Comparison of ENCODE assay signal across 1 cellular context in the genomic region with DNA sequence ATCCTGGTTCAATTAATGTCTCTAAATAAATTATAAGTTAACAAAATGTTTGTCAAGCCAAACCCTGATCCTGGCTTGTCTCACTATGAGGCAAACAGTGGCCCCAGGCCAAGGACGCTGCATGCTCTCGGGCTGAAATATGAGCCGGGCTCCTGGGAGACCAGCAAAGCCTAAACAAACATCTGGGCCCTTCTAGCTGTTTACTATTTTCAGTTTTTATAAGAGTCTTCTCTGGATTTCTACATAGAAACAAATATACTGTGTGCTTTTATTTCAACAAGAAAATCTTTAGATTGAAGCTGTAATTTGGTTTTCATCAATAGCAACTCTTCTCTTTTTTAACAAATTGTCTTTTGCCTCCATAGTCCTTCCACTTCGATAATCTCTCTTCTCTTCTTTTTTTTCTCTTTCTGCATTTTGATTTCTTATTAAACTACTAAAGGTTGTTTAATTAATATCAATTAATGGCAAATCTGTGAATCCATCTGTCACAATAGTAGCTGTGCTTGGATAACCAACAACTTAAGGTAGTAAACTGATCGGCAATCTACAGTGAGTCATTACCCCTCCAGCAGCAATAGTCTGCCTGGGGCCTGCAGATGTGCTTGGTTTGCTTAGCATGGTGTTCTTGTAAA.
TF ChIP-seq lines count a peak whose summit lies in the region.

No MANE protein-coding gene starts in this region.

TF ChIP-seq in HepG2, 621 proteins besides CTCF, POLR2A, EP300 and RAD21 (continued from another document):
- TF ChIP-seq, protein P1, sequence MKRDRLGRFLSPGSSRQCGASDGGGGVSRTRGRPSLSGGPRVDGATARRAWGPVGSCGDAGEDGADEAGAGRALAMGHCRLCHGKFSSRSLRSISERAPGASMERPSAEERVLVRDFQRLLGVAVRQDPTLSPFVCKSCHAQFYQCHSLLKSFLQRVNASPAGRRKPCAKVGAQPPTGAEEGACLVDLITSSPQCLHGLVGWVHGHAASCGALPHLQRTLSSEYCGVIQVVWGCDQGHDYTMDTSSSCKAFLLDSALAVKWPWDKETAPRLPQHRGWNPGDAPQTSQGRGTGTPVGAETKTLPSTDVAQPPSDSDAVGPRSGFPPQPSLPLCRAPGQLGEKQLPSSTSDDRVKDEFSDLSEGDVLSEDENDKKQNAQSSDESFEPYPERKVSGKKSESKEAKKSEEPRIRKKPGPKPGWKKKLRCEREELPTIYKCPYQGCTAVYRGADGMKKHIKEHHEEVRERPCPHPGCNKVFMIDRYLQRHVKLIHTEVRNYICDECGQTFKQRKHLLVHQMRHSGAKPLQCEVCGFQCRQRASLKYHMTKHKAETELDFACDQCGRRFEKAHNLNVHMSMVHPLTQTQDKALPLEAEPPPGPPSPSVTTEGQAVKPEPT (CRISPR knock-in tag; IDR thresholded peaks at IDR 0.05; ENCODE audit: low read depth): no peak
- TF ChIP-seq JUNB (CRISPR knock-in tag; IDR thresholded peaks at IDR 0.05; ENCODE audit: borderline replicate concordance) (no peak), ZNF180 (CRISPR knock-in tag; IDR thresholded peaks at IDR 0.05; ENCODE audit: borderline replicate concordance, low read depth) (no peak), BCL6 (CRISPR knock-in tag; IDR thresholded peaks at IDR 0.05) (no peak), EEA1 (CRISPR knock-in tag; IDR thresholded peaks at IDR 0.05; ENCODE audit: borderline replicate concordance) (no peak), SP140L (CRISPR knock-in tag; IDR thresholded peaks at IDR 0.05; ENCODE audit: borderline replicate concordance) (no peak), TEAD2 (CRISPR knock-in tag; IDR thresholded peaks at IDR 0.05) (no peak), ZNF816 (CRISPR knock-in tag; IDR thresholded peaks at IDR 0.05; ENCODE audit: borderline replicate concordance) (no peak), CAMTA2 (CRISPR knock-in tag; IDR thresholded peaks at IDR 0.05; ENCODE audit: borderline replicate concordance) (no peak), ATF7 (IDR thresholded peaks at IDR 0.05) (no peak), ATF7 (CRISPR knock-in tag; IDR thresholded peaks at IDR 0.05) (no peak), HES4 (CRISPR knock-in tag; IDR thresholded peaks at IDR 0.05; ENCODE audit: borderline replicate concordance) (no peak), SALL1 (CRISPR knock-in tag; IDR thresholded peaks at IDR 0.05) (peak; percentile 54), PAX8 (CRISPR knock-in tag; IDR thresholded peaks at IDR 0.05; ENCODE audit: borderline replicate concordance) (no peak), ZNF570 (CRISPR knock-in tag; IDR thresholded peaks at IDR 0.05; ENCODE audit: borderline replicate concordance) (no peak), ZNF562 (CRISPR knock-in tag; IDR thresholded peaks at IDR 0.05; ENCODE audit: borderline replicate concordance) (no peak), ADNP (CRISPR knock-in tag; IDR thresholded peaks at IDR 0.05) (no peak), SNAPC2 (CRISPR knock-in tag; IDR thresholded peaks at IDR 0.05) (no peak), FOXA3 (CRISPR knock-in tag; IDR thresholded peaks at IDR 0.05) (peak; percentile 54; the same call in 1 of the 2 replicates), NR2F6 (IDR thresholded peaks at IDR 0.05) (peak; percentile 33; the same call in 1 of the 2 replicates), NR2F6 (CRISPR knock-in tag; IDR thresholded peaks at IDR 0.05) (peak; percentile 35; the same call in 1 of the 2 replicates)
- TF ChIP-seq, protein P2, sequence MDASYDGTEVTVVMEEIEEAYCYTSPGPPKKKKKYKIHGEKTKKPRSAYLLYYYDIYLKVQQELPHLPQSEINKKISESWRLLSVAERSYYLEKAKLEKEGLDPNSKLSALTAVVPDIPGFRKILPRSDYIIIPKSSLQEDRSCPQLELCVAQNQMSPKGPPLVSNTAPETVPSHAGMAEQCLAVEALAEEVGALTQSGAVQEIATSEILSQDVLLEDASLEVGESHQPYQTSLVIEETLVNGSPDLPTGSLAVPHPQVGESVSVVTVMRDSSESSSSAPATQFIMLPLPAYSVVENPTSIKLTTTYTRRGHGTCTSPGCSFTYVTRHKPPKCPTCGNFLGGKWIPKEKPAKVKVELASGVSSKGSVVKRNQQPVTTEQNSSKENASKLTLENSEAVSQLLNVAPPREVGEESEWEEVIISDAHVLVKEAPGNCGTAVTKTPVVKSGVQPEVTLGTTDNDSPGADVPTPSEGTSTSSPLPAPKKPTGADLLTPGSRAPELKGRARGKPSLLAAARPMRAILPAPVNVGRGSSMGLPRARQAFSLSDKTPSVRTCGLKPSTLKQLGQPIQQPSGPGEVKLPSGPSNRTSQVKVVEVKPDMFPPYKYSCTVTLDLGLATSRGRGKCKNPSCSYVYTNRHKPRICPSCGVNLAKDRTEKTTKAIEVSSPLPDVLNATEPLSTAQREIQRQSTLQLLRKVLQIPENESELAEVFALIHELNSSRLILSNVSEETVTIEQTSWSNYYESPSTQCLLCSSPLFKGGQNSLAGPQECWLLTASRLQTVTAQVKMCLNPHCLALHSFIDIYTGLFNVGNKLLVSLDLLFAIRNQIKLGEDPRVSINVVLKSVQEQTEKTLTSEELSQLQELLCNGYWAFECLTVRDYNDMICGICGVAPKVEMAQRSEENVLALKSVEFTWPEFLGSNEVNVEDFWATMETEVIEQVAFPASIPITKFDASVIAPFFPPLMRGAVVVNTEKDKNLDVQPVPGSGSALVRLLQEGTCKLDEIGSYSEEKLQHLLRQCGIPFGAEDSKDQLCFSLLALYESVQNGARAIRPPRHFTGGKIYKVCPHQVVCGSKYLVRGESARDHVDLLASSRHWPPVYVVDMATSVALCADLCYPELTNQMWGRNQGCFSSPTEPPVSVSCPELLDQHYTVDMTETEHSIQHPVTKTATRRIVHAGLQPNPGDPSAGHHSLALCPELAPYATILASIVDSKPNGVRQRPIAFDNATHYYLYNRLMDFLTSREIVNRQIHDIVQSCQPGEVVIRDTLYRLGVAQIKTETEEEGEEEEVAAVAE (CRISPR knock-in tag; IDR thresholded peaks at IDR 0.05; ENCODE audit: borderline replicate concordance): no peak
- TF ChIP-seq, protein P3, sequence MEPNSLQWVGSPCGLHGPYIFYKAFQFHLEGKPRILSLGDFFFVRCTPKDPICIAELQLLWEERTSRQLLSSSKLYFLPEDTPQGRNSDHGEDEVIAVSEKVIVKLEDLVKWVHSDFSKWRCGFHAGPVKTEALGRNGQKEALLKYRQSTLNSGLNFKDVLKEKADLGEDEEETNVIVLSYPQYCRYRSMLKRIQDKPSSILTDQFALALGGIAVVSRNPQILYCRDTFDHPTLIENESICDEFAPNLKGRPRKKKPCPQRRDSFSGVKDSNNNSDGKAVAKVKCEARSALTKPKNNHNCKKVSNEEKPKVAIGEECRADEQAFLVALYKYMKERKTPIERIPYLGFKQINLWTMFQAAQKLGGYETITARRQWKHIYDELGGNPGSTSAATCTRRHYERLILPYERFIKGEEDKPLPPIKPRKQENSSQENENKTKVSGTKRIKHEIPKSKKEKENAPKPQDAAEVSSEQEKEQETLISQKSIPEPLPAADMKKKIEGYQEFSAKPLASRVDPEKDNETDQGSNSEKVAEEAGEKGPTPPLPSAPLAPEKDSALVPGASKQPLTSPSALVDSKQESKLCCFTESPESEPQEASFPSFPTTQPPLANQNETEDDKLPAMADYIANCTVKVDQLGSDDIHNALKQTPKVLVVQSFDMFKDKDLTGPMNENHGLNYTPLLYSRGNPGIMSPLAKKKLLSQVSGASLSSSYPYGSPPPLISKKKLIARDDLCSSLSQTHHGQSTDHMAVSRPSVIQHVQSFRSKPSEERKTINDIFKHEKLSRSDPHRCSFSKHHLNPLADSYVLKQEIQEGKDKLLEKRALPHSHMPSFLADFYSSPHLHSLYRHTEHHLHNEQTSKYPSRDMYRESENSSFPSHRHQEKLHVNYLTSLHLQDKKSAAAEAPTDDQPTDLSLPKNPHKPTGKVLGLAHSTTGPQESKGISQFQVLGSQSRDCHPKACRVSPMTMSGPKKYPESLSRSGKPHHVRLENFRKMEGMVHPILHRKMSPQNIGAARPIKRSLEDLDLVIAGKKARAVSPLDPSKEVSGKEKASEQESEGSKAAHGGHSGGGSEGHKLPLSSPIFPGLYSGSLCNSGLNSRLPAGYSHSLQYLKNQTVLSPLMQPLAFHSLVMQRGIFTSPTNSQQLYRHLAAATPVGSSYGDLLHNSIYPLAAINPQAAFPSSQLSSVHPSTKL (CRISPR knock-in tag; IDR thresholded peaks at IDR 0.05): peak; percentile 63
- TF ChIP-seq, protein P4, sequence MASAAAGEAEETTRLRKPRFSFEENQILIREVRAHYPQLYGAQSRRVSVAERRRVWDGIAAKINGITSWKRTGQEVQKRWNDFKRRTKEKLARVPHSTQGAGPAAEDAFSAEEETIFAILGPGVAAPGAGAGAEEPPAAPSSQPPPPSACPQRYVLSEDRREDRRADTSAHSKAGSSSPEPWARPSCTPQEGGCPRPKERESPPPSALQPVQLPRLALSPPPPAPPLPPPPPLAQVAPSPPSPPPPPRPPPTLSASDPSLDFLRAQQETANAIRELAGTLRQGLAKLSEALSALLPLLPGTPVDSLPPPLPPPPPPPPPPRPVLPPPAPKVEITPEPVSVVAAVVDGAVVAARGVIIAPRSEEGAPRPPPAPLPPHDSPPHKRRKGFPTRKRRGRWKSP (CRISPR knock-in tag; IDR thresholded peaks at IDR 0.05): no peak
